In the genomic region with DNA sequence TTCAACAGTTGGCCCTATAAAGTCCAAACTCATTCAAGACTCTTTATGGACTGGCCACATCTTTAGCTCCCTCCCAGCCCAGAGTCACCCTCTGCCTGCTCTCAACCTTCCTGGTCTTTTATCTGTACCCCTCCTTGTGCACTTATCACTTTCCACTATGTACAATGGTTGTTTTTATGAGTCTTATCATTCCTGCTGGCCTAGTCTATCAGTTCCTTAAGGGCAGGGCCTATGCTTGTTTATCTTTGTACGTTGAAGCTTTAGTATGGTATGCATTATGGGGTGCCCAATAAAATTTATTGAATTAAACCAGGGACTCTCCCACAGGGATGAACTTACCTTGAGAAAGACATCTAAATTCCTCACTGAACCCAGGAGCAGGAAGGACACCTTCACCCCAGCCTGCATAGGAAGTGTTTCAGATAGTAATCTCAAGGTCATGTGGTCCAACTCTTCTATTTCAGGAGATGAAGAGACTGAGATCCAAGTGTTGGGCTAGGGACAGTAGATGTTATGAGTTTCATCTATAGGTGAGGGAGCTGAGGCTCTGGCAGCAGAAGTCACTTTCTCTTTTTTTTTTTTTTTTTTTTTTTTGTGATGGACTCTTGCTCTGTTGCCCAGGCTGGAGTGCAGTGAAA, we compare ENCODE assay signal across 1 cellular context.
TF ChIP-seq lines count a peak whose summit lies in the region.

No MANE protein-coding gene starts in this region.

TF ChIP-seq in SK-N-SH treated with all-trans-retinoic acid at 6 μM for 48 hours, 23 proteins besides CTCF, POLR2A, EP300 and RAD21 (continued from another document):
- TF ChIP-seq, protein P1, sequence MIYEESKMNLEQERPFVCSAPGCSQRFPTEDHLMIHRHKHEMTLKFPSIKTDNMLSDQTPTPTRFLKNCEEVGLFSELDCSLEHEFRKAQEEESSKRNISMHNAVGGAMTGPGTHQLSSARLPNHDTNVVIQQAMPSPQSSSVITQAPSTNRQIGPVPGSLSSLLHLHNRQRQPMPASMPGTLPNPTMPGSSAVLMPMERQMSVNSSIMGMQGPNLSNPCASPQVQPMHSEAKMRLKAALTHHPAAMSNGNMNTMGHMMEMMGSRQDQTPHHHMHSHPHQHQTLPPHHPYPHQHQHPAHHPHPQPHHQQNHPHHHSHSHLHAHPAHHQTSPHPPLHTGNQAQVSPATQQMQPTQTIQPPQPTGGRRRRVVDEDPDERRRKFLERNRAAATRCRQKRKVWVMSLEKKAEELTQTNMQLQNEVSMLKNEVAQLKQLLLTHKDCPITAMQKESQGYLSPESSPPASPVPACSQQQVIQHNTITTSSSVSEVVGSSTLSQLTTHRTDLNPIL (CRISPR knock-in tag; IDR thresholded peaks at IDR 0.05; ENCODE audit: low read depth), result no peak
- no peak for TF ChIP-seq BACH2 (CRISPR knock-in tag; IDR thresholded peaks at IDR 0.05; ENCODE audit: borderline replicate concordance)
- no peak for TF ChIP-seq ZNF8 (CRISPR knock-in tag; IDR thresholded peaks at IDR 0.05)
- TF ChIP-seq, protein P2, sequence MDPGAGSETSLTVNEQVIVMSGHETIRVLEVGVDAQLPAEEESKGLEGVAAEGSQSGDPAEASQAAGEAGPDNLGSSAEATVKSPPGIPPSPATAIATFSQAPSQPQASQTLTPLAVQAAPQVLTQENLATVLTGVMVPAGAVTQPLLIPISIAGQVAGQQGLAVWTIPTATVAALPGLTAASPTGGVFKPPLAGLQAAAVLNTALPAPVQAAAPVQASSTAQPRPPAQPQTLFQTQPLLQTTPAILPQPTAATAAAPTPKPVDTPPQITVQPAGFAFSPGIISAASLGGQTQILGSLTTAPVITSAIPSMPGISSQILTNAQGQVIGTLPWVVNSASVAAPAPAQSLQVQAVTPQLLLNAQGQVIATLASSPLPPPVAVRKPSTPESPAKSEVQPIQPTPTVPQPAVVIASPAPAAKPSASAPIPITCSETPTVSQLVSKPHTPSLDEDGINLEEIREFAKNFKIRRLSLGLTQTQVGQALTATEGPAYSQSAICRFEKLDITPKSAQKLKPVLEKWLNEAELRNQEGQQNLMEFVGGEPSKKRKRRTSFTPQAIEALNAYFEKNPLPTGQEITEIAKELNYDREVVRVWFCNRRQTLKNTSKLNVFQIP (CRISPR knock-in tag; IDR thresholded peaks at IDR 0.05; ENCODE audit: borderline replicate concordance, low read depth), result no peak
- TF ChIP-seq ISL1 (CRISPR knock-in tag; IDR thresholded peaks at IDR 0.05), result no peak
- no peak for TF ChIP-seq PPARA (CRISPR knock-in tag; IDR thresholded peaks at IDR 0.05; ENCODE audit: borderline replicate concordance)
- no peak for TF ChIP-seq ESRRG (CRISPR knock-in tag; IDR thresholded peaks at IDR 0.05)
- TF ChIP-seq CSDC2 (CRISPR knock-in tag; IDR thresholded peaks at IDR 0.05), result no peak
